23 cellular contexts compared by ENCODE assay signal in the genomic region with DNA sequence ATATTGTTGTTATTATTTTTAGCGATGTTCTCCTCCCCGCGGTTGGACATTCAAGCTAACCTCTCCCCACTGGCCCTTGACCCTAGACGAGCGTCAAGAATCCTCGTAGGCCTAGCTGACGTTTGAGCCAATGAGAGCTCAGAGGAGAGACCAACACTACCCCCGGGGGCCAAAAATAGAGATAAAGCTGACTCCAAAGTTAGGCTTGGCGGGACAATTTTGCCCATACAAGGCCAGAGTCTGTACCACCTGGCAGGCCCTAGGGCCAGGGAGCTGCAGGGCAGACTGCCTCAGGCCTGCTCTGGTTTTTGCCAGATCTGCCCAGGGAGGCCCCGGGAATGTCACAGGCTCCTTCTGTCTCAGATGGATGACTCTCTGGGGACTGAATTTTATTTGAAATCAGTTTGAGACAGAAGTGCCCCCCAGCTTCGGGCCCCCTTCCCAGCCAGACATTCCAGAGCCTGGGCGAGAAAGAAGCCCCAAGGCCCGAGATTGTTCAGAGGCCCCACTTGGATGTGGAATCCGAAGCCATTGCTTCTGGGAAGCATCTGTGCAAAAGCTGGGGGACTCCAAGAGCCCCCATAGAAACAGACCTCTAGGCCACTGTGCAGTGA. TPM values are rescaled to one million over a fixed set of nuclear protein-coding genes. Genes with fewer than 3 reads are reported as not detected.
DNase-seq lines count a peak whose midpoint lies in the region; TF ChIP-seq lines count a peak whose summit lies in the region.
"Had no signal": no experiment of that assay in that cellular context is flagged by ENCODE, and none has a peak within 500 bp of the region (broad histone marks: within the 10 kb centered on the region; RNA-seq: fewer than 3 reads in every experiment).

No MANE protein-coding gene starts in this region.

- no peaks in the 10 kb centered on the region for H3F3A ChIP-seq in smooth muscle cell (ENCODE audit: low read depth)

- H3K36me3 Mint-ChIP-seq in type B pancreatic cell (no peaks in the 10 kb centered on the region), progenitor cell of endocrine pancreas (ENCODE audit: insufficient read depth) (no peaks in the 10 kb centered on the region)
- H3K36me3 Mint-ChIP-seq: mesothelial cell of epicardium had no signal

- H3K4me2 ChIP-seq in osteoblast (ENCODE audit: insufficient read depth, low read length): no peak overlapping the region
- no peak overlapping the region for H3K4me2 ChIP-seq in smooth muscle cell

- H3K4me3 Mint-ChIP-seq in type B pancreatic cell (peak overlapping the region; percentile 22), progenitor cell of endocrine pancreas (ENCODE audit: low read depth) (no peak overlapping the region)
- H3K4me3 Mint-ChIP-seq: activated CD4-positive, alpha-beta T cell treated with anti-CD3 and anti-CD28 coated beads, Interleukin-2, amount 10 ng/mL, durations not matched to agents 24 days and 14 days; mesothelial cell of epicardium had no signal

- H2AFZ ChIP-seq in osteoblast (ENCODE audit: low read length) (no peak overlapping the region), smooth muscle cell (ENCODE audit: low read depth) (no peak overlapping the region)

- H3K4me3 ChIP-seq in ascending aorta (no peak overlapping the region), cardiac muscle cell (no peak overlapping the region), osteoblast (ENCODE audit: insufficient read depth, low read length) (no peak overlapping the region), smooth muscle cell (no peak overlapping the region)
- H3K4me3 ChIP-seq: Peyer's patch, skin epidermis had no signal

- H3K36me3 ChIP-seq in ascending aorta (no peaks in the 10 kb centered on the region), cardiac muscle cell (no peaks in the 10 kb centered on the region), osteoblast (ENCODE audit: insufficient read depth, low read length) (no peaks in the 10 kb centered on the region), smooth muscle cell (ENCODE audit: low read depth) (no peaks in the 10 kb centered on the region)
- H3K36me3 ChIP-seq: neutrophil, Peyer's patch had no signal

- DNase-seq in ascending aorta (ENCODE audit: low spot score in 2 of 2) (peak; percentile 39 to 83), cardiac muscle cell (ENCODE audit: low read depth in 1 of 2, low spot score in 1 of 2) (peak in 1 of 2 donors; percentile 49), osteoblast (ENCODE audit: insufficient read length, low spot score, missing footprints) (peak; percentile 3), type B pancreatic cell (ENCODE audit: extremely low spot score, unreplicated experiment) (peak; percentile 52), LoVo (ENCODE audit: low spot score) (no peak), smooth muscle cell (lab: John Stamatoyannopoulos, UW; ENCODE audit: unreplicated experiment) (no peak), NCI-H1092 treated with DMSO at 0.1 percent for 48 hours (lab: John Stamatoyannopoulos, UW) (no peak), progenitor cell of endocrine pancreas (ENCODE audit: low spot score, unreplicated experiment) (no peak)
- DNase-seq: activated CD4-positive, alpha-beta T cell treated with anti-CD3 and anti-CD28 coated beads, Interleukin-2, amount 10 ng/mL, durations not matched to agents 24 days and 14 days; activated naive CD4-positive, alpha-beta T cell treated with Interleukin-2 at 50 U/mL for 16 hours; activated T-cell treated with anti-CD3 and anti-CD28 coated beads for 4 hours; cortex of kidney; Kasumi-1; NCI-H1105 treated with DMSO at 0.1 percent for 48 hours; NCI-H774; stimulated activated CD4-positive, alpha-beta T cell treated with anti-CD3 and anti-CD28 coated beads, Interleukin-4, amount 100 ng/mL, for 4 hours had no signal

- H3K27ac Mint-ChIP-seq in type B pancreatic cell (no peak overlapping the region), progenitor cell of endocrine pancreas (no peak overlapping the region)
- H3K27ac Mint-ChIP-seq: activated CD4-positive, alpha-beta T cell treated with anti-CD3 and anti-CD28 coated beads, Interleukin-2, amount 10 ng/mL, durations not matched to agents 24 days and 14 days; mesothelial cell of epicardium had no signal

- H4K20me1 ChIP-seq in osteoblast (ENCODE audit: insufficient read depth, low read length): no peaks in the 10 kb centered on the region
- H4K20me1 ChIP-seq in smooth muscle cell (ENCODE audit: low read depth): no peaks in the 10 kb centered on the region

- TF ChIP-seq CTCF in ascending aorta (IDR thresholded peaks at IDR 0.05) (no peak), cardiac muscle cell (IDR thresholded peaks at IDR 0.05; ENCODE audit: low read depth, low read length) (no peak), osteoblast (IDR thresholded peaks at IDR 0.05; ENCODE audit: extremely low read depth, low read depth, low read length) (no peak), type B pancreatic cell (conservative IDR thresholded peaks at IDR 0.05) (no peak), smooth muscle cell (IDR thresholded peaks at IDR 0.05; ENCODE audit: borderline replicate concordance, insufficient read depth, poor library complexity, severe bottlenecking) (no peak), progenitor cell of endocrine pancreas (IDR thresholded peaks at IDR 0.05; ENCODE audit: unreplicated experiment) (no peak)

- H3K4me1 Mint-ChIP-seq in type B pancreatic cell (ENCODE audit: unreplicated experiment): peaks cover 33% of the 10 kb centered on the region
- peaks cover 2% of the 10 kb centered on the region for H3K4me1 Mint-ChIP-seq in progenitor cell of endocrine pancreas (ENCODE audit: low read depth)
- H3K4me1 Mint-ChIP-seq: activated CD4-positive, alpha-beta T cell treated with anti-CD3 and anti-CD28 coated beads, Interleukin-2, amount 10 ng/mL, durations not matched to agents 24 days and 14 days had no signal

- H3K9me3 Mint-ChIP-seq in type B pancreatic cell (no peaks in the 10 kb centered on the region), progenitor cell of endocrine pancreas (ENCODE audit: low read depth) (no peaks in the 10 kb centered on the region)
- H3K9me3 Mint-ChIP-seq: activated CD4-positive, alpha-beta T cell treated with anti-CD3 and anti-CD28 coated beads, Interleukin-2, amount 10 ng/mL, durations not matched to agents 24 days and 14 days; mesothelial cell of epicardium had no signal

- H3K27me3 ChIP-seq in ascending aorta (no peaks in the 10 kb centered on the region), cardiac muscle cell (no peaks in the 10 kb centered on the region), osteoblast (ENCODE audit: insufficient read depth, low read length) (no peaks in the 10 kb centered on the region), smooth muscle cell (ENCODE audit: low read depth) (no peaks in the 10 kb centered on the region)
- H3K27me3 ChIP-seq: Peyer's patch had no signal

- H3K9me3 ChIP-seq in ascending aorta (no peaks in the 10 kb centered on the region), cardiac muscle cell (ENCODE audit: low read depth) (no peaks in the 10 kb centered on the region), osteoblast (ENCODE audit: low read depth, low read length) (no peaks in the 10 kb centered on the region), smooth muscle cell (replicated peaks; ENCODE audit: low read depth) (no peaks in the 10 kb centered on the region)
- H3K9me3 ChIP-seq: neutrophil, Peyer's patch had no signal

- H3K27ac ChIP-seq in ascending aorta (peak overlapping the region; percentile 83 to 93), cardiac muscle cell (peak overlapping the region; percentile 79), osteoblast (ENCODE audit: low read depth, low read length) (no peak overlapping the region), smooth muscle cell (ENCODE audit: low read depth) (no peak overlapping the region)
- H3K27ac ChIP-seq: neutrophil had no signal

- H3K79me2 ChIP-seq in osteoblast (ENCODE audit: insufficient read depth, low read length): no peaks in the 10 kb centered on the region
- H3K79me2 ChIP-seq in smooth muscle cell (ENCODE audit: low read depth): no peaks in the 10 kb centered on the region

- WGBS in smooth muscle cell (ENCODE audit: low lambda C conversion rate): 90% methylated on average over 14 of the region's 14 CpGs

- H3K9ac ChIP-seq in smooth muscle cell (ENCODE audit: low read depth): no peak overlapping the region

- peaks cover 12 to 57% of the 10 kb centered on the region in 2 donors for H3K4me1 ChIP-seq in ascending aorta
- H3K4me1 ChIP-seq in cardiac muscle cell (ENCODE audit: low read depth): peaks cover 19% of the 10 kb centered on the region
- peaks cover 19% of the 10 kb centered on the region for H3K4me1 ChIP-seq in osteoblast (ENCODE audit: insufficient read depth, low read length)
- H3K4me1 ChIP-seq in smooth muscle cell (ENCODE audit: low read depth): peaks cover 5% of the 10 kb centered on the region
- H3K4me1 ChIP-seq: Peyer's patch had no signal

- intact Hi-C loops in ascending aorta (cut with DNase I): no loop called here

- H3K27me3 Mint-ChIP-seq in type B pancreatic cell (peaks cover 8% of the 10 kb centered on the region), progenitor cell of endocrine pancreas (peaks cover 4% of the 10 kb centered on the region)

RNA-seq across cellular contexts. Expression of a gene that starts 40.8 kb away (rescaled TPM):
- total RNA-seq in ascending aorta (not detected), cardiac muscle cell (not detected in 2 replicates), osteoblast (under 0.01 TPM in 1 of 2 replicates, not detected in the other), type B pancreatic cell (ENCODE audit: low replicate concordance) (not detected in 2 replicates), smooth muscle cell (not detected in 2 replicates), progenitor cell of endocrine pancreas (not detected in 2 replicates)
- polyA plus RNA-seq in cardiac muscle cell (not detected in 2 replicates), smooth muscle cell (not detected in 2 replicates)
- total RNA-seq: activated CD4-positive, alpha-beta T cell treated with anti-CD3 and anti-CD28 coated beads, Interleukin-2, amount 10 ng/mL, durations not matched to agents 24 days and 14 days; glomerular endothelial cell; mesothelial cell of epicardium; Peyer's patch; temporal lobe had no signal
- polyA plus RNA-seq: BJ had no signal

RNA-seq across cellular contexts. Expression of a gene that starts 59.1 kb away (rescaled TPM):
- total RNA-seq in ascending aorta (8.5 TPM), cardiac muscle cell (7.9 and 11.3 TPM in 2 replicates), osteoblast (21.0 and 27.1 TPM in 2 replicates), type B pancreatic cell (ENCODE audit: low replicate concordance) (14.2 and 17.9 TPM in 2 replicates), smooth muscle cell (1.6 and 3.5 TPM in 2 replicates), progenitor cell of endocrine pancreas (30.5 and 33.5 TPM in 2 replicates)
- polyA plus RNA-seq in cardiac muscle cell (11.0 and 14.7 TPM in 2 replicates), smooth muscle cell (4.1 and 11.3 TPM in 2 replicates)

Comparison
In these comparisons a context has a peak if more than half of its experiments do, and no peak if none do; other contexts are left out.
1. DNase-seq: peak in ascending aorta (2 of 2), osteoblast (single experiment) and type B pancreatic cell (single experiment); none in LoVo (single experiment), smooth muscle cell (single experiment), NCI-H1092 treated with DMSO at 0.1 percent for 48 hours (single experiment) and progenitor cell of endocrine pancreas (single experiment).
2. H3K27ac ChIP-seq: peak in ascending aorta (2 of 2) and cardiac muscle cell (single experiment); none in osteoblast (single experiment) and smooth muscle cell (single experiment).